In the genomic region with DNA sequence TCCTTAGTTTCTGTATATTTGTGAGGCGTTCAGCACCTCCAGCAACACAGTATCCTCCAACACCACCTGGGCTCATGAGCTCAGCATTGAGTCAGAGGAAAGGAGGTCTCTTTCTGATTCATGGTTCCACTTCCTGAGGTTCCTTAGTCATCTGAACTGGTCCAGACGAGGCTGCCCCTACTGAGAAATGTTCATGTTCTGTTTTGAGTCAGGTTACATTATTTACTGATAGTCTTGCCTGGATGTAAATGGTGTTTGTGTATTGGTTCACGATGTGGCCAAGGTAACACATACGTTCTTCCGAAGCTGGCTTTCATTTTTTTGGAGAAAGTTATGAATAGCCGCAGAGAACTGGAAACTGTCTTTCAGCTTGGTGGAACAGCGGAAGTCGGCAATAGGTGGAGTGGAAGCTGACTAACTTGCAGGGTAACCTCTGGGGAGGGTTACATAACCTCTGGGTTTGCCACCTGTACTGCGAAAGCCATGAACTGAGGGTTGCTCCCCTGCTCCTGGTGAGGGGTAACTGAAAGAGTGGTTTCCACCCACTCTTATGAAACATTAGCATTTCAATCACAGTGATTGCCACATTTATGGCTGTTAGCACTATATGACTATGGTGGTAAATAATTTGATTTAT, we compare ENCODE assay signal across 8 cellular contexts. TPM values are rescaled to one million over a fixed set of nuclear protein-coding genes. Genes with fewer than 3 reads are reported as not detected.
A peak's percentile ranks its signal among the peaks of the same experiment; 100 is the strongest.
DNase-seq lines count a peak whose midpoint lies in the region; ATAC-seq and TF ChIP-seq lines count a peak whose summit lies in the region.

No MANE protein-coding gene starts in this region.

- intact Hi-C loops in ovary (cut with DNase I): no loop called here

- TF ChIP-seq POLR2A in ovary (IDR thresholded peaks at IDR 0.05): no peak

- H3K27ac ChIP-seq in ovary: no peak overlapping the region

- no peaks in the 10 kb centered on the region for H3K9me3 Mint-ChIP-seq in naive B cell

- DNase-seq in GM13977 (ENCODE audit: low spot score) (peak; percentile 64), NOMO-1 treated with DMSO at 0.1 percent for 48 hours (lab: John Stamatoyannopoulos, UW; ENCODE audit: unreplicated experiment) (peak; percentile 76), activated T-helper 1 cell treated with Interleukin-2 at 50 U/mL for 16 hours (ENCODE audit: low read depth) (peak; percentile 35), naive B cell (no peak), D341Med (ENCODE audit: low spot score) (no peak), ovary (no peak), NCI-H524 (lab: John Stamatoyannopoulos, UW) (no peak)

- no peaks in the 10 kb centered on the region for H3K36me3 Mint-ChIP-seq in naive B cell

- peaks cover 12 to 19% (median 14%) of the 10 kb centered on the region in 3 donors for H3K27me3 Mint-ChIP-seq in naive B cell

- no peaks in the 10 kb centered on the region for H3K9me3 ChIP-seq in ovary

- no peak overlapping the region for H3K4me3 ChIP-seq in ovary

- 83 to 87% (median 87%) methylated on average over 9 of the region's 9 CpGs for WGBS in ovary, 3 donors

- ATAC-seq in HG02623 (IDR thresholded peaks at IDR 0.05; ENCODE audit: unreplicated experiment) (peak; percentile 68), naive B cell (ENCODE audit: low read depth in 2 of 2) (peak; percentile 36 to 43)

- no peak for TF ChIP-seq EP300 in ovary (IDR thresholded peaks at IDR 0.05)

- in situ Hi-C loops in GM13977 (cut with MboI; ENCODE audit: low pct_unique_long_range_greater_than_20kb, low sequenced_read_pairs, unreplicated experiment): no loop called here

- peak overlapping the region in 2 of 6 donors; percentile 50 to 83 for H3K27ac Mint-ChIP-seq in naive B cell

- peaks cover 2% of the 10 kb centered on the region for H3K4me1 ChIP-seq in ovary (ENCODE audit: insufficient read depth)

- TF ChIP-seq CTCF in GM13977 (IDR thresholded peaks at IDR 0.05; ENCODE audit: extremely low read depth, insufficient read depth, missing control alignments): no peak
- TF ChIP-seq CTCF in ovary (IDR thresholded peaks at IDR 0.05): no peak

- no peaks in the 10 kb centered on the region for H3K36me3 ChIP-seq in ovary

- peaks cover 3 to 5% (median 3%) of the 10 kb centered on the region in 3 donors for H3K4me1 Mint-ChIP-seq in naive B cell

- H3K27me3 ChIP-seq in ovary: no peaks in the 10 kb centered on the region

- peak overlapping the region in 1 of 8 donors; percentile 7 for H3K4me3 Mint-ChIP-seq in naive B cell

RNA-seq across cellular contexts. Expression of a gene that starts 42.2 kb away (rescaled TPM):
- polyA plus RNA-seq in naive B cell (ENCODE audit: low read depth in 6 of 6) (not detected), ovary (under 1 TPM; 0.10 to 0.25 TPM)
- total RNA-seq in ovary: under 1 TPM in 3 of 7 donors, not detected in 4; 0.20 to 0.36 (median 0.32) TPM

RNA-seq across cellular contexts. Expression of a gene that starts 42.2 kb away (rescaled TPM):
- polyA plus RNA-seq in naive B cell (ENCODE audit: low read depth in 6 of 6): 10 to 100 TPM in 1 of 6 donors, 1 to 10 TPM in 5; 4.5 to 10.1 (median 7.6) TPM
- total RNA-seq in ovary: 10 to 100 TPM; 10.1 to 28.4 (median 18.9) TPM
- 10 to 100 TPM in 1 of 2 donors, 1 to 10 TPM in 1; 7.0 to 16.4 TPM for polyA plus RNA-seq in ovary

Comparison
In these comparisons a context has a peak if more than half of its experiments do, and no peak if none do; other contexts are left out.
1. DNase-seq: peak in GM13977 (single experiment), NOMO-1 treated with DMSO at 0.1 percent for 48 hours (single experiment) and activated T-helper 1 cell treated with Interleukin-2 at 50 U/mL for 16 hours (single experiment); none in naive B cell (single experiment), D341Med (single experiment), ovary (0 of 5) and NCI-H524 (0 of 2).